Comparison of ENCODE assay signal across 12 cellular contexts in genomic region chr2:68764041-68764780, GRCh38. TPM values are rescaled to one million over a fixed set of nuclear protein-coding genes. Genes with fewer than 3 reads are reported as not detected.
A peak's percentile ranks its signal among the peaks of the same experiment; 100 is the strongest.
DNase-seq lines count a peak whose midpoint lies in the region; ATAC-seq lines count a peak whose summit lies in the region.
"Had no signal": no experiment of that assay in that cellular context is flagged by ENCODE, and none has a peak within 500 bp of the region (broad histone marks: within the 10 kb centered on the region; RNA-seq: fewer than 3 reads in every experiment).

No MANE protein-coding gene starts in this region.

- peaks cover 41% of the 10 kb centered on the region for H3K4me1 ChIP-seq in thymus (ENCODE audit: control insufficient read depth, insufficient read depth, low read length)

- peak overlapping the region; percentile 77 to 88 for H3K4me3 Mint-ChIP-seq in activated T-cell treated with anti-CD3 and anti-CD28 coated beads, Interleukin-2, amount 50 U/mL, for 72 hours
- peak overlapping the region; percentile 73 for H3K4me3 Mint-ChIP-seq in activated CD4-positive, alpha-beta memory T cell treated with anti-CD3 and anti-CD28 coated beads for 36 hours
- H3K4me3 Mint-ChIP-seq in immature natural killer cell, result peak overlapping the region; percentile 80 to 92 (median 81)

- no peaks in the 10 kb centered on the region for H3K27me3 ChIP-seq in thymus (ENCODE audit: control insufficient read depth, insufficient read depth)
- H3K27me3 ChIP-seq: right atrium auricular region had no signal

- H3K27ac Mint-ChIP-seq in activated T-cell treated with anti-CD3 and anti-CD28 coated beads, Interleukin-2, amount 50 U/mL, for 72 hours, result peak overlapping the region; percentile 89
- peak overlapping the region; percentile 87 for H3K27ac Mint-ChIP-seq in activated CD4-positive, alpha-beta memory T cell treated with anti-CD3 and anti-CD28 coated beads for 36 hours
- H3K27ac Mint-ChIP-seq in immature natural killer cell, result peak overlapping the region; percentile 95 to 100 (median 98)

- H3K27me3 Mint-ChIP-seq in activated T-cell treated with anti-CD3 and anti-CD28 coated beads, Interleukin-2, amount 50 U/mL, for 72 hours (ENCODE audit: low read depth), result no peaks in the 10 kb centered on the region
- H3K27me3 Mint-ChIP-seq in activated CD4-positive, alpha-beta memory T cell treated with anti-CD3 and anti-CD28 coated beads for 36 hours, result no peaks in the 10 kb centered on the region
- peaks cover 15 to 22% (median 19%) of the 10 kb centered on the region in 3 donors for H3K27me3 Mint-ChIP-seq in immature natural killer cell (ENCODE audit: low read depth in 3 of 3)

- no peaks in the 10 kb centered on the region for H3K36me3 ChIP-seq in thymus (ENCODE audit: control insufficient read depth, insufficient read depth)
- H3K36me3 ChIP-seq: right atrium auricular region had no signal

- H3K9me3 ChIP-seq in thymus (ENCODE audit: control insufficient read depth), result no peaks in the 10 kb centered on the region
- H3K9me3 ChIP-seq: right atrium auricular region had no signal

- H3K27ac ChIP-seq in thymus (ENCODE audit: low read depth), result peak overlapping the region; percentile 53
- H3K27ac ChIP-seq: epithelial cell of prostate, right atrium auricular region had no signal

- POLR2A ChIA-PET in activated CD4-positive, alpha-beta memory T cell treated with anti-CD3 and anti-CD28 coated beads for 36 hours (lab: Charles Lee), result interaction anchor here (1.0 to 2.0 kb wide), 7 partner anchors 11 to 144 kb away, joined by 4 to 10 read pairs (median 5); partner anchors contain the start of gene ARHGAP25

- peak overlapping the region; percentile 27 for H3K4me3 ChIP-seq in thymus (ENCODE audit: low read length)

- DNase-seq in activated T-cell treated with anti-CD3 and anti-CD28 coated beads, Interleukin-2, amount 50 U/mL, for 72 hours, result no peak
- DNase-seq in activated T-cell treated with anti-CD3 and anti-CD28 coated beads, Interleukin-2, amount 50 U/mL, for 48 hours, result no peak
- no peak for DNase-seq in activated CD4-positive, alpha-beta memory T cell treated with anti-CD3 and anti-CD28 coated beads for 36 hours
- DNase-seq in immature natural killer cell (no peak), HuH-7 (ENCODE audit: low spot score) (no peak), globus pallidus (ENCODE audit: low spot score) (no peak)
- DNase-seq: KG1, NCI-H774 had no signal

- H3K36me3 Mint-ChIP-seq in activated T-cell treated with anti-CD3 and anti-CD28 coated beads, Interleukin-2, amount 50 U/mL, for 72 hours (ENCODE audit: insufficient read depth in 2 of 2), result no peaks in the 10 kb centered on the region
- H3K36me3 Mint-ChIP-seq in activated CD4-positive, alpha-beta memory T cell treated with anti-CD3 and anti-CD28 coated beads for 36 hours, result peaks cover 8% of the 10 kb centered on the region
- peaks cover 0 to 3% (median 0%) of the 10 kb centered on the region in 3 donors for H3K36me3 Mint-ChIP-seq in immature natural killer cell

- H3K4me1 Mint-ChIP-seq in activated T-cell treated with anti-CD3 and anti-CD28 coated beads, Interleukin-2, amount 50 U/mL, for 72 hours (ENCODE audit: low read depth), result peaks cover 100% of the 10 kb centered on the region
- H3K4me1 Mint-ChIP-seq in activated CD4-positive, alpha-beta memory T cell treated with anti-CD3 and anti-CD28 coated beads for 36 hours (ENCODE audit: low read depth), result peaks cover 93% of the 10 kb centered on the region
- H3K4me1 Mint-ChIP-seq in immature natural killer cell, result peaks cover 80 to 84% of the 10 kb centered on the region in 2 donors

- ATAC-seq in activated T-cell treated with anti-CD3 and anti-CD28 coated beads, Interleukin-2, amount 50 U/mL, for 72 hours (replicated peaks in 1 of 2), result no peak
- ATAC-seq in HG02884 (IDR thresholded peaks at IDR 0.05; ENCODE audit: unreplicated experiment), result no peak

- H3K9me3 Mint-ChIP-seq in activated T-cell treated with anti-CD3 and anti-CD28 coated beads, Interleukin-2, amount 50 U/mL, for 72 hours, result no peaks in the 10 kb centered on the region
- H3K9me3 Mint-ChIP-seq in activated CD4-positive, alpha-beta memory T cell treated with anti-CD3 and anti-CD28 coated beads for 36 hours, result no peaks in the 10 kb centered on the region
- no peaks in the 10 kb centered on the region for H3K9me3 Mint-ChIP-seq in immature natural killer cell

- CTCF ChIA-PET in activated CD4-positive, alpha-beta memory T cell treated with anti-CD3 and anti-CD28 coated beads for 36 hours (lab: Charles Lee), result interaction anchor here (0.9 to 8.0 kb wide), 13 partner anchors 8 to 301 kb away, joined by 3 to 161 read pairs (median 7); no protein-coding TSS in a partner anchor

- intact Hi-C loops in activated CD4-positive, alpha-beta memory T cell treated with anti-CD3 and anti-CD28 coated beads for 36 hours (cut with micrococcal nuclease), result no loop called here

- 98% methylated on average over 6 of the region's 6 CpGs for WGBS in thymus

RNA-seq across cellular contexts. Expression of gene ARHGAP25, which starts 29.6 kb away (rescaled TPM):
- total RNA-seq in activated T-cell treated with anti-CD3 and anti-CD28 coated beads, Interleukin-2, amount 50 U/mL, for 72 hours, result 10 to 100 TPM; 38.3 to 49.5 TPM
- total RNA-seq in activated CD4-positive, alpha-beta memory T cell treated with anti-CD3 and anti-CD28 coated beads for 36 hours, result 10 to 100 TPM; 79.8 to 87.7 TPM
- polyA plus RNA-seq in immature natural killer cell, result 100 to 1,000 TPM; 107 to 282 (median 117) TPM
- 31.7 TPM for polyA plus RNA-seq in thymus
